Comparison of ENCODE assay signal across 9 cellular contexts in genomic region chr12:45244561-45245348, GRCh38. TPM values are rescaled to one million over a fixed set of nuclear protein-coding genes. Genes with fewer than 3 reads are reported as not detected.
DNase-seq lines count a peak whose midpoint lies in the region; ATAC-seq and TF ChIP-seq lines count a peak whose summit lies in the region.
"Had no signal": no experiment of that assay in that cellular context is flagged by ENCODE, and none has a peak within 500 bp of the region (broad histone marks: within the 10 kb centered on the region; RNA-seq: fewer than 3 reads in every experiment).

No MANE protein-coding gene starts in this region.

- H3K9me3 ChIP-seq in skeletal muscle tissue (ENCODE audit: control insufficient read depth in 3 of 3, low read length in 3 of 3): no peaks in the 10 kb centered on the region

- H3K4me3 ChIP-seq in cardiac fibroblast (replicated peaks in 1 of 2; ENCODE audit: low read depth in 2 of 2, low read length in 2 of 2) (no peak overlapping the region), skeletal muscle tissue (ENCODE audit: low read length in 3 of 3) (peak overlapping the region in 1 of 3 donors; percentile 19)

- H3K36me3 ChIP-seq in skeletal muscle tissue (ENCODE audit: control insufficient read depth in 3 of 3, insufficient read depth in 3 of 3, low read length in 3 of 3): no peaks in the 10 kb centered on the region

- no peaks in the 10 kb centered on the region for H3K27me3 ChIP-seq in skeletal muscle tissue (ENCODE audit: control insufficient read depth in 3 of 3, insufficient read depth in 3 of 3, low read length in 3 of 3)

- H3K27me3 Mint-ChIP-seq in activated CD8-positive, alpha-beta memory T cell treated with anti-CD3 and anti-CD28 coated beads, Interleukin-2, amount 10 ng/mL, durations not matched to agents 7 days and 5 days: no peaks in the 10 kb centered on the region

- peak overlapping the region; percentile 61 for H3K27ac ChIP-seq in skeletal muscle tissue (ENCODE audit: low read depth, low read length)
- H3K27ac ChIP-seq: C4-2B had no signal

- peak; percentile 76 for ATAC-seq in activated CD8-positive, alpha-beta memory T cell treated with anti-CD3 and anti-CD28 coated beads, Interleukin-2, amount 10 ng/mL, durations not matched to agents 7 days and 5 days
- ATAC-seq in HG03045 (IDR thresholded peaks at IDR 0.05; ENCODE audit: unreplicated experiment): peak; percentile 85

- H3K4me1 ChIP-seq in skeletal muscle tissue (ENCODE audit: control insufficient read depth in 3 of 3, insufficient read depth in 3 of 3, low read length in 3 of 3): peaks cover 9 to 20% (median 12%) of the 10 kb centered on the region in 3 donors

- H3K4me3 Mint-ChIP-seq in activated CD8-positive, alpha-beta memory T cell treated with anti-CD3 and anti-CD28 coated beads, Interleukin-2, amount 10 ng/mL, durations not matched to agents 7 days and 5 days: peak overlapping the region; percentile 34

- CTCF ChIA-PET in activated CD8-positive, alpha-beta memory T cell treated with anti-CD3 and anti-CD28 coated beads, Interleukin-2, amount 10 ng/mL, durations not matched to agents 7 days and 5 days (lab: Charles Lee): no interaction called here

- peak overlapping the region in 2 of 3 donors; percentile 5 to 46 for H3K9ac ChIP-seq in skeletal muscle tissue (ENCODE audit: low read depth in 1 of 3, low read length in 3 of 3)

- TF ChIP-seq CTCF in cardiac fibroblast (IDR thresholded peaks at IDR 0.05; ENCODE audit: low read depth, low read length): no peak

- peaks cover 11% of the 10 kb centered on the region for H3K36me3 Mint-ChIP-seq in activated CD8-positive, alpha-beta memory T cell treated with anti-CD3 and anti-CD28 coated beads, Interleukin-2, amount 10 ng/mL, durations not matched to agents 7 days and 5 days

- no peak for DNase-seq in activated CD8-positive, alpha-beta memory T cell treated with anti-CD3 and anti-CD28 coated beads, Interleukin-2, amount 10 ng/mL, durations not matched to agents 7 days and 5 days
- DNase-seq in activated CD8-positive, alpha-beta memory T cell treated with anti-CD3 and anti-CD28 coated beads, Interleukin-2, amount 50 U/mL, for 4 hours: no peak
- DNase-seq in cardiac fibroblast (ENCODE audit: low read depth in 2 of 2): peak; percentile 71 to 75
- DNase-seq in T1000 (lab: John Stamatoyannopoulos, UW): no peak
- no peak for DNase-seq in putamen (ENCODE audit: low spot score)
- no peak for DNase-seq in mesenteric fat pad (ENCODE audit: low spot score)

- peak overlapping the region; percentile 6 for H3K27ac Mint-ChIP-seq in activated CD8-positive, alpha-beta memory T cell treated with anti-CD3 and anti-CD28 coated beads, Interleukin-2, amount 10 ng/mL, durations not matched to agents 7 days and 5 days

- no peaks in the 10 kb centered on the region for H3K9me3 Mint-ChIP-seq in activated CD8-positive, alpha-beta memory T cell treated with anti-CD3 and anti-CD28 coated beads, Interleukin-2, amount 10 ng/mL, durations not matched to agents 7 days and 5 days (ENCODE audit: low read depth)

- peaks cover 16% of the 10 kb centered on the region for H3K4me1 Mint-ChIP-seq in activated CD8-positive, alpha-beta memory T cell treated with anti-CD3 and anti-CD28 coated beads, Interleukin-2, amount 10 ng/mL, durations not matched to agents 7 days and 5 days

RNA-seq across cellular contexts. Expression of gene ANO6, which starts 28.9 kb away (rescaled TPM):
- total RNA-seq in activated CD8-positive, alpha-beta memory T cell treated with anti-CD3 and anti-CD28 coated beads, Interleukin-2, amount 10 ng/mL, durations not matched to agents 7 days and 5 days: 10 to 100 TPM; 21.7 to 22.6 TPM
- total RNA-seq in skeletal muscle tissue (50.6 TPM), mesenteric fat pad (152 TPM)

Comparison
In these comparisons a context has a peak if more than half of its experiments do, and no peak if none do; other contexts are left out.
1. DNase-seq: peak in cardiac fibroblast (2 of 2); none in activated CD8-positive, alpha-beta memory T cell treated with anti-CD3 and anti-CD28 coated beads, Interleukin-2, amount 10 ng/mL, durations not matched to agents 7 days and 5 days (single experiment), activated CD8-positive, alpha-beta memory T cell treated with anti-CD3 and anti-CD28 coated beads, Interleukin-2, amount 50 U/mL, for 4 hours (single experiment), T1000 (single experiment), putamen (single experiment) and mesenteric fat pad (single experiment).